In genomic region chr9:87427851-87428506, GRCh38 we compare ENCODE assay signal across 20 cellular contexts.
DNase-seq lines count a peak whose midpoint lies in the region; ATAC-seq and TF ChIP-seq lines count a peak whose summit lies in the region.
"Had no signal": no experiment of that assay in that cellular context is flagged by ENCODE, and none has a peak within 500 bp of the region (broad histone marks: within the 10 kb centered on the region; RNA-seq: fewer than 3 reads in every experiment).

No MANE protein-coding gene starts in this region.

- CTCF ChIA-PET in Calu3 (lab: Charles Lee): interaction anchor here (0.6 to 1.5 kb wide), 7 partner anchors 10 to 142 kb away, joined by 3 to 4 read pairs (median 4); partner anchors contain the start of gene DAPK1

- H3K27ac Mint-ChIP-seq in Calu3 (ENCODE audit: unreplicated experiment): peak overlapping the region; percentile 71
- H3K27ac Mint-ChIP-seq in stimulated activated naive CD8-positive, alpha-beta T cell treated with anti-CD3 and anti-CD28 coated beads, Interleukin-15, amount 100 ng/mL, for 72 hours: no peak overlapping the region
- H3K27ac Mint-ChIP-seq: GM23338 had no signal

- H3K4me1 Mint-ChIP-seq in Calu3 (ENCODE audit: low read depth, unreplicated experiment): peaks cover 24% of the 10 kb centered on the region
- H3K4me1 Mint-ChIP-seq in stimulated activated naive CD8-positive, alpha-beta T cell treated with anti-CD3 and anti-CD28 coated beads, Interleukin-15, amount 100 ng/mL, for 72 hours: no peaks in the 10 kb centered on the region

- no peaks in the 10 kb centered on the region for H3K27me3 Mint-ChIP-seq in Calu3 (ENCODE audit: unreplicated experiment)
- H3K27me3 Mint-ChIP-seq in stimulated activated naive CD8-positive, alpha-beta T cell treated with anti-CD3 and anti-CD28 coated beads, Interleukin-15, amount 100 ng/mL, for 72 hours: no peaks in the 10 kb centered on the region

- H3K27ac ChIP-seq in VCaP: peak overlapping the region; percentile 75
- H3K27ac ChIP-seq: C4-2B, KMS-11, SJCRH30 had no signal

- no TSS peak for BruUV-seq in Calu3 (replicated peaks; lab: Mats Ljungman, UMichigan)

- no peak overlapping the region for H3K4me3 Mint-ChIP-seq in Calu3 (ENCODE audit: low read depth, unreplicated experiment)
- H3K4me3 Mint-ChIP-seq in stimulated activated naive CD8-positive, alpha-beta T cell treated with anti-CD3 and anti-CD28 coated beads, Interleukin-15, amount 100 ng/mL, for 72 hours: no peak overlapping the region
- H3K4me3 Mint-ChIP-seq: GM23338 had no signal

- peaks cover 7% of the 10 kb centered on the region for H3K9me3 Mint-ChIP-seq in Calu3 (ENCODE audit: low read depth, unreplicated experiment)
- peaks cover 5 to 23% of the 10 kb centered on the region in 2 donors for H3K9me3 Mint-ChIP-seq in stimulated activated naive CD8-positive, alpha-beta T cell treated with anti-CD3 and anti-CD28 coated beads, Interleukin-15, amount 100 ng/mL, for 72 hours

- TF ChIP-seq CTCF in Calu3 (IDR thresholded peaks at IDR 0.05; ENCODE audit: unreplicated experiment) (no peak), VCaP (conservative IDR thresholded peaks at IDR 0.05) (no peak)

- H3K36me3 Mint-ChIP-seq in Calu3 (ENCODE audit: insufficient read depth, unreplicated experiment): peaks cover 4% of the 10 kb centered on the region

- ATAC-seq in GM18517 (IDR thresholded peaks at IDR 0.05; ENCODE audit: unreplicated experiment) (no peak), GM18873 (IDR thresholded peaks at IDR 0.05; ENCODE audit: low FRiP score, unreplicated experiment) (no peak)
- ATAC-seq in stimulated activated naive CD8-positive, alpha-beta T cell treated with anti-CD3 and anti-CD28 coated beads, Interleukin-15, amount 100 ng/mL, for 72 hours: no peak
- ATAC-seq: GM12878 had no signal

- intact Hi-C loops in Calu3 (cut with micrococcal nuclease; ENCODE audit: unreplicated experiment): loop anchor here (2.0 to 5.0 kb wide), 2 partner anchors 53 to 74 kb away; no protein-coding TSS in a partner anchor

- DNase-seq in Calu3 (peak; percentile 7), HT-29 (ENCODE audit: low spot score) (peak; percentile 64), left kidney (ENCODE audit: low read depth, low spot score) (peak; percentile 20), superior temporal gyrus (ENCODE audit: extremely low spot score) (no peak)
- no peak for DNase-seq in stimulated activated naive CD8-positive, alpha-beta T cell treated with anti-CD3 and anti-CD28 coated beads, Interleukin-15, amount 100 ng/mL, for 72 hours
- DNase-seq: DMS79 treated with DMSO at 0.1 percent for 48 hours; HCEC 1CT; IMR-90; MV-4-11; NCI-H1694; NCI-H446; NK-92 treated with Interleukin-12 subunit alpha and Interleukin-12 subunit beta, amount 100 ng/mL, for 24 hours; SJCRH30 had no signal

Comparison
In these comparisons a context has a peak if more than half of its experiments do, and no peak if none do; other contexts are left out.
1. DNase-seq: peak in Calu3 (single experiment), HT-29 (single experiment) and left kidney (single experiment); none in superior temporal gyrus (single experiment) and stimulated activated naive CD8-positive, alpha-beta T cell treated with anti-CD3 and anti-CD28 coated beads, Interleukin-15, amount 100 ng/mL, for 72 hours (0 of 2).